ENCODE assay signal across 11 cellular contexts in the genomic region with DNA sequence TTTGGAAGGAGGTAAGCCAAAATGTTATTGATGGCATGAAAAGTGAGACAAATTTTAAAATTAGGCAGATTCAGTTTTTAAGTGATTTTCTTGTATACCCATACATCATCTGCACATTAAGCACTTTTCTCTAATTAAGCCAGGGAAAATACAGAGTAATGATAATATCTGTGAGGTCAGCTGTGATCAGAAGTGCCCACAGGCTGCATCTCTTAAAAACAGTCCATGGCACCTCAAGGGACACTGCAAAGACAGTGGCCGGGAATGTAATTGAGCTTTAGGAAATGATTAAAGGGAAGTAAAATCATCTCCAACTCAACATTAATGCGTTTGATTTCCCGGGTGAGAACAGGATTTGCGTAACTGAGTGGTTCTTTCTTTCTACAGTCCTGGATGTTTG. TPM values are rescaled to one million over a fixed set of nuclear protein-coding genes. Genes with fewer than 3 reads are reported as not detected.
DNase-seq lines count a peak whose midpoint lies in the region; ATAC-seq and TF ChIP-seq lines count a peak whose summit lies in the region.
"Had no signal": no experiment of that assay in that cellular context is flagged by ENCODE, and none has a peak within 500 bp of the region (broad histone marks: within the 10 kb centered on the region; RNA-seq: fewer than 3 reads in every experiment).

No MANE protein-coding gene starts in this region.

- peaks cover 28% of the 10 kb centered on the region for H3K4me1 ChIP-seq in IMR-90 (ENCODE audit: control insufficient read depth, insufficient read depth, low read length)
- H3K4me1 ChIP-seq in endocrine pancreas (ENCODE audit: control insufficient read depth, insufficient read depth, low read length) = no peaks in the 10 kb centered on the region
- H3K4me1 ChIP-seq in mucosa of stomach (ENCODE audit: control insufficient read depth, insufficient read depth, low read length) = peaks cover 7% of the 10 kb centered on the region
- peaks cover 35% of the 10 kb centered on the region for H3K4me1 ChIP-seq in suprapubic skin

- no peak overlapping the region for H4K91ac ChIP-seq in IMR-90 (ENCODE audit: insufficient read depth, low read depth, low read length)

- H3K18ac ChIP-seq in IMR-90 (ENCODE audit: low read depth, low read length) = peak overlapping the region; percentile 40; the same call in 1 of the 2 replicates

- peak overlapping the region; percentile 86 for H3K4me2 ChIP-seq in IMR-90 (ENCODE audit: low read depth, low read length)

- H3K27ac ChIP-seq in IMR-90 (ENCODE audit: insufficient read depth, low read length) (0 out of 2 replicates have a peak overlapping the region, but pooled peaks have one; percentile 29), suprapubic skin (no peak overlapping the region)

- TF ChIP-seq CTCF in IMR-90 (conservative IDR thresholded peaks at IDR 0.05; ENCODE audit: low read depth, low read length) (no peak), suprapubic skin (IDR thresholded peaks at IDR 0.05) (no peak)

- peak overlapping the region; percentile 84 for H3K4me3 ChIP-seq in IMR-90 (ENCODE audit: insufficient read depth, low read depth, low read length)
- H3K4me3 ChIP-seq in endocrine pancreas (ENCODE audit: control insufficient read depth, insufficient read depth, low read length) = peak overlapping the region; percentile 37
- H3K4me3 ChIP-seq in mucosa of stomach (ENCODE audit: low read length) = no peak overlapping the region
- H3K4me3 ChIP-seq in suprapubic skin = peak overlapping the region; percentile 72

- H3K9me3 ChIP-seq in IMR-90 (ENCODE audit: control insufficient read depth, insufficient read depth, low read length) (no peaks in the 10 kb centered on the region), endocrine pancreas (ENCODE audit: control insufficient read depth, low read length) (no peaks in the 10 kb centered on the region), mucosa of stomach (ENCODE audit: control insufficient read depth, low read length) (no peaks in the 10 kb centered on the region), suprapubic skin (no peaks in the 10 kb centered on the region)

- intact Hi-C loops in IMR-90 (cut with micrococcal nuclease) = loop anchor here (2.0 kb wide), 1 partner anchor 56 kb away; no protein-coding TSS in a partner anchor

- TF ChIP-seq POLR2A in IMR-90 (IDR thresholded peaks at IDR 0.05; ENCODE audit: low read depth, low read length) = no peak
- no peak for TF ChIP-seq POLR2A in suprapubic skin (IDR thresholded peaks at IDR 0.05)
- TF ChIP-seq POLR2A in GM18505 (IDR thresholded peaks at IDR 0.05; ENCODE audit: borderline replicate concordance, extremely low read depth, insufficient read depth, insufficient read length) = no peak

- H3K4ac ChIP-seq in IMR-90 (ENCODE audit: low read depth, low read length) = peak overlapping the region; percentile 35

- peak overlapping the region; percentile 22 for H2BK120ac ChIP-seq in IMR-90 (ENCODE audit: low read depth, low read length)

- WGBS in IMR-90 (ENCODE audit: extremely low coverage in 2 of 2, insufficient read length in 1 of 2), 2 experiments = no CpG with 5 or more reads among the region's 4 CpGs
- WGBS in suprapubic skin = 47% methylated on average over 4 of the region's 4 CpGs

- BruUV-seq in IMR-90 (replicated peaks; lab: Mats Ljungman, UMichigan) = no TSS peak

- H2AFZ ChIP-seq in IMR-90 (replicated peaks; ENCODE audit: low read length, poor library complexity) = no peak overlapping the region

- H3K27me3 ChIP-seq in IMR-90 (ENCODE audit: control insufficient read depth, insufficient read depth, low read length) = no peaks in the 10 kb centered on the region
- peaks cover 3% of the 10 kb centered on the region for H3K27me3 ChIP-seq in endocrine pancreas (ENCODE audit: control insufficient read depth, insufficient read depth, low read length)
- H3K27me3 ChIP-seq in mucosa of stomach (ENCODE audit: control insufficient read depth, insufficient read depth, low read length) = peaks cover 47% of the 10 kb centered on the region
- peaks cover 72% of the 10 kb centered on the region for H3K27me3 ChIP-seq in suprapubic skin

- no peak overlapping the region for H2BK20ac ChIP-seq in IMR-90 (ENCODE audit: low read depth, low read length)

- H2BK5ac ChIP-seq in IMR-90 (ENCODE audit: low read depth, low read length, poor library complexity, severe bottlenecking) = peak overlapping the region; percentile 6

- DNase-seq in IMR-90 = no peak
- DNase-seq in suprapubic skin (ENCODE audit: low spot score in 2 of 2) = no peak
- DNase-seq in glomerular visceral epithelial cell (ENCODE audit: extremely low spot score) = no peak
- no peak for DNase-seq in SIG-M5 treated with dmso at 0.1 percent for 504 hours (lab: John Stamatoyannopoulos, UW; ENCODE audit: unreplicated experiment)
- DNase-seq: activated CD4-positive, CD25-positive, alpha-beta regulatory T cell; natural killer cell; SHP77 treated with DMSO at 0.1 percent for 48 hours had no signal

- H2AK5ac ChIP-seq in IMR-90 (ENCODE audit: low read depth, low read length) = peak overlapping the region; percentile 32; the same call in 1 of the 2 replicates

- H3K36me3 ChIP-seq in IMR-90 (ENCODE audit: control insufficient read depth, insufficient read depth, low read length) = peaks cover 27% of the 10 kb centered on the region
- H3K36me3 ChIP-seq in endocrine pancreas (ENCODE audit: control insufficient read depth, insufficient read depth, low read length) = no peaks in the 10 kb centered on the region
- H3K36me3 ChIP-seq in mucosa of stomach (ENCODE audit: control insufficient read depth, insufficient read depth, low read length) = no peaks in the 10 kb centered on the region
- H3K36me3 ChIP-seq in suprapubic skin = no peaks in the 10 kb centered on the region

- CTCF ChIA-PET in IMR-90 (lab: Yijun Ruan, JAX) = interaction anchor here (1.0 to 2.6 kb wide), 4 partner anchors 18 to 107 kb away, joined by 3 to 6 read pairs (median 4); no protein-coding TSS in a partner anchor

- peak overlapping the region in 1 of 2 experiments; percentile 60; a peak in 1 of 4 replicates for H4K8ac ChIP-seq in IMR-90 (ENCODE audit: low read depth in 2 of 2, low read length in 2 of 2)

- H2AK9ac ChIP-seq in IMR-90 (replicated peaks; ENCODE audit: low read depth, low read length, poor library complexity) = no peak overlapping the region

- POLR2A ChIA-PET in IMR-90 (lab: Charles Lee; ENCODE audit: unreplicated experiment) = interaction anchor here (1.0 to 1.3 kb wide), 3 partner anchors 29 to 57 kb away, joined by 3 to 5 read pairs (median 4); no protein-coding TSS in a partner anchor

- no peak for TF ChIP-seq EP300 in suprapubic skin (IDR thresholded peaks at IDR 0.05)

- H3K79me1 ChIP-seq in IMR-90 (ENCODE audit: low read depth in 1 of 2, low read length in 2 of 2) = peaks cover 4 to 62% of the 10 kb centered on the region in 2 experiments; a peak in 2 of 4 replicates

- H3K9me1 ChIP-seq in IMR-90 (ENCODE audit: insufficient read depth, low read length) = peaks cover 29% of the 10 kb centered on the region

- H4K20me1 ChIP-seq in IMR-90 (ENCODE audit: insufficient read depth, low read length) = peaks cover 80% of the 10 kb centered on the region

- in situ Hi-C loops in IMR-90 (cut with MboI; ENCODE audit: low sequenced_read_pairs) = no loop called here

- H3K56ac ChIP-seq in IMR-90 (ENCODE audit: extremely low read depth, insufficient read depth, low read length) = peak overlapping the region; percentile 85

- no peak overlapping the region; the same call in 1 of the 2 replicates for H4K5ac ChIP-seq in IMR-90 (ENCODE audit: low read depth, low read length)

- peak overlapping the region; percentile 81 for H3K14ac ChIP-seq in IMR-90 (replicated peaks; ENCODE audit: low read depth, low read length)

- no peak for TF ChIP-seq RAD21 in IMR-90 (IDR thresholded peaks at IDR 0.05; ENCODE audit: low read length)

- dilution Hi-C loops in IMR-90 (cut with HindIII; ENCODE audit: low sequenced_read_pairs, unreplicated experiment) = no loop called here

- peak overlapping the region; percentile 75 for H3K23ac ChIP-seq in IMR-90 (ENCODE audit: low read depth, low read length)

- ATAC-seq in IMR-90 (ENCODE audit: low read depth) (no peak), HG03442 (IDR thresholded peaks at IDR 0.05; ENCODE audit: unreplicated experiment) (no peak), GM18505 (IDR thresholded peaks at IDR 0.05; ENCODE audit: unreplicated experiment) (no peak)
- ATAC-seq: natural killer cell had no signal

- no peak overlapping the region for H2BK15ac ChIP-seq in IMR-90 (ENCODE audit: low read depth, low read length)

- H3K9ac ChIP-seq in IMR-90 (ENCODE audit: low read depth, low read length) (peak overlapping the region; percentile 96), endocrine pancreas (ENCODE audit: control insufficient read depth, insufficient read depth, low read length) (no peak overlapping the region), mucosa of stomach (ENCODE audit: low read length) (peak overlapping the region; percentile 24)

TF ChIP-seq in IMR-90, 13 proteins besides CTCF, POLR2A, EP300 and RAD21 (continues in another document):
- TF ChIP-seq SMC3 (IDR thresholded peaks at IDR 0.05; ENCODE audit: low read depth, low read length) = no peak
- TF ChIP-seq MXI1 (IDR thresholded peaks at IDR 0.05; ENCODE audit: borderline replicate concordance, low read depth, low read length) = no peak
- TF ChIP-seq CEBPB (IDR thresholded peaks at IDR 0.05; ENCODE audit: low read depth, low read length) = no peak
- no peak for TF ChIP-seq MAZ (IDR thresholded peaks at IDR 0.05; ENCODE audit: borderline replicate concordance, low read depth, low read length)
- TF ChIP-seq, protein P1, sequence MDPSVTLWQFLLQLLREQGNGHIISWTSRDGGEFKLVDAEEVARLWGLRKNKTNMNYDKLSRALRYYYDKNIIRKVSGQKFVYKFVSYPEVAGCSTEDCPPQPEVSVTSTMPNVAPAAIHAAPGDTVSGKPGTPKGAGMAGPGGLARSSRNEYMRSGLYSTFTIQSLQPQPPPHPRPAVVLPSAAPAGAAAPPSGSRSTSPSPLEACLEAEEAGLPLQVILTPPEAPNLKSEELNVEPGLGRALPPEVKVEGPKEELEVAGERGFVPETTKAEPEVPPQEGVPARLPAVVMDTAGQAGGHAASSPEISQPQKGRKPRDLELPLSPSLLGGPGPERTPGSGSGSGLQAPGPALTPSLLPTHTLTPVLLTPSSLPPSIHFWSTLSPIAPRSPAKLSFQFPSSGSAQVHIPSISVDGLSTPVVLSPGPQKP (IDR thresholded peaks at IDR 0.05; ENCODE audit: borderline replicate concordance, low read depth, low read length) = no peak
- TF ChIP-seq BHLHE40 (IDR thresholded peaks at IDR 0.05; ENCODE audit: low read depth, low read length) = no peak

RNA-seq across cellular contexts. Expression of a gene that starts 2.0 kb away (rescaled TPM):
- 230 and 263 TPM in 2 replicates for total RNA-seq in IMR-90 (2012; rRNA removed)
- 301 and 337 TPM in 2 replicates for polyA plus RNA-seq in IMR-90 (2012; rRNA removed)
- polyA plus RNA-seq in IMR-90 (2012; cell fraction: cytosol; rRNA removed) = 173 and 272 TPM in 2 replicates
- 217 and 287 TPM in 2 replicates for polyA plus RNA-seq in IMR-90 (2012; cell fraction: nucleus; rRNA removed; ENCODE audit: low replicate concordance)
- 10 to 100 TPM; 36.7 to 60.8 (median 43.6) TPM for total RNA-seq in suprapubic skin
- total RNA-seq: natural killer cell had no signal

RNA-seq across cellular contexts. Expression of a gene that starts 2.1 kb away (rescaled TPM):
- 90.7 and 97.5 TPM in 2 replicates for total RNA-seq in IMR-90 (2012; rRNA removed)
- 457 and 533 TPM in 2 replicates for polyA plus RNA-seq in IMR-90 (2012; rRNA removed)
- 220 and 733 TPM in 2 replicates for polyA plus RNA-seq in IMR-90 (2012; cell fraction: cytosol; rRNA removed)
- 553 and 1,147 TPM in 2 replicates for polyA plus RNA-seq in IMR-90 (2012; cell fraction: nucleus; rRNA removed; ENCODE audit: low replicate concordance)
- total RNA-seq in suprapubic skin = 10 to 100 TPM; 43.0 to 72.7 (median 53.5) TPM
- total RNA-seq: natural killer cell had no signal
